23 cellular contexts compared by ENCODE assay signal in genomic region chr5:64691333-64691732, GRCh38. TPM values are rescaled to one million over a fixed set of nuclear protein-coding genes. Genes with fewer than 3 reads are reported as not detected.
DNase-seq lines count a peak whose midpoint lies in the region; ATAC-seq and TF ChIP-seq lines count a peak whose summit lies in the region.
"Had no signal": no experiment of that assay in that cellular context is flagged by ENCODE, and none has a peak within 500 bp of the region (broad histone marks: within the 10 kb centered on the region; RNA-seq: fewer than 3 reads in every experiment).

No MANE protein-coding gene starts in this region.

- H3K4me2 ChIP-seq in GM23338 = peak overlapping the region; percentile 86

- no peaks in the 10 kb centered on the region for H3K9me2 ChIP-seq in GM23338 (ENCODE audit: insufficient read depth)

- H3K9me3 Mint-ChIP-seq in GM23338 (peaks cover 17% of the 10 kb centered on the region), WTC11 (peaks cover 21% of the 10 kb centered on the region)
- H3K9me3 Mint-ChIP-seq in stimulated activated effector memory CD8-positive, alpha-beta T cell treated with anti-CD3 and anti-CD28 coated beads, Interleukin-12 subunit alpha, Interleukin-12 subunit beta, amount 100 ng/mL, for 72 hours = no peaks in the 10 kb centered on the region
- peaks cover 3% of the 10 kb centered on the region for H3K9me3 Mint-ChIP-seq in activated naive CD8-positive, alpha-beta T cell treated with anti-CD3 and anti-CD28 coated beads for 36 hours
- H3K9me3 Mint-ChIP-seq: activated naive CD4-positive, alpha-beta T cell treated with anti-CD3 and anti-CD28 coated beads, Interleukin-2, amount 10 ng/mL, durations not matched to agents 7 days and 5 days; natural killer cell treated with Interleukin-12 subunit alpha and Interleukin-12 subunit beta and Interleukin-15 and Interleukin-18, amount 100 ng/mL, for 72 hours; stimulated activated memory B cell treated with anti-CD40 and anti-IgM and Interleukin-4, amounts not matched to agents 10 μg/mL and 1 μg/mL and 100 μg/mL, for 72 hours had no signal

- H4K20me1 ChIP-seq in GM23338 (replicated peaks; ENCODE audit: insufficient read depth) = no peaks in the 10 kb centered on the region

- H3K27me3 ChIP-seq in GM23338 (ENCODE audit: insufficient read depth) (peaks cover 24% of the 10 kb centered on the region), iPS-15b (ENCODE audit: control insufficient read depth, insufficient read depth, low read length) (peaks cover 42% of the 10 kb centered on the region), neuron (ENCODE audit: insufficient read depth, low read length) (peaks cover 64% of the 10 kb centered on the region)

- H2AFZ ChIP-seq in GM23338 (peak overlapping the region; percentile 96), neuron (ENCODE audit: low read depth, low read length) (peak overlapping the region; percentile 100)

- POLR2A ChIA-PET in WTC11 (lab: Charles Lee) = interaction anchor here (0.7 to 2.3 kb wide), 3 partner anchors 12 to 1809 kb away, joined by 3 to 12 read pairs (median 5); partner anchors contain the start of genes CWC27 and SREK1IP1

- H3K27ac ChIP-seq in GM23338 (ENCODE audit: low read depth) = peak overlapping the region; percentile 75; the same call in 1 of the 2 replicates
- H3K27ac ChIP-seq: coronary artery, tibial artery had no signal

- no peaks in the 10 kb centered on the region for H3K9me3 ChIP-seq in iPS-15b (ENCODE audit: control insufficient read depth, insufficient read depth, low read length)
- H3K9me3 ChIP-seq in neuron (ENCODE audit: low read length) = no peaks in the 10 kb centered on the region

- H3F3A ChIP-seq in GM23338 (replicated peaks; ENCODE audit: low read depth) = no peaks in the 10 kb centered on the region

- H3K4me1 Mint-ChIP-seq in GM23338 (peaks cover 35% of the 10 kb centered on the region), WTC11 (peaks cover 40% of the 10 kb centered on the region)
- peaks cover 9% of the 10 kb centered on the region for H3K4me1 Mint-ChIP-seq in stimulated activated effector memory CD8-positive, alpha-beta T cell treated with anti-CD3 and anti-CD28 coated beads, Interleukin-12 subunit alpha, Interleukin-12 subunit beta, amount 100 ng/mL, for 72 hours
- peaks cover 4% of the 10 kb centered on the region for H3K4me1 Mint-ChIP-seq in activated naive CD8-positive, alpha-beta T cell treated with anti-CD3 and anti-CD28 coated beads for 36 hours

- H3K4me3 Mint-ChIP-seq in GM23338 = peak overlapping the region; percentile 70
- peak overlapping the region; percentile 85 for H3K4me3 Mint-ChIP-seq in WTC11
- no peak overlapping the region for H3K4me3 Mint-ChIP-seq in stimulated activated effector memory CD8-positive, alpha-beta T cell treated with anti-CD3 and anti-CD28 coated beads, Interleukin-12 subunit alpha, Interleukin-12 subunit beta, amount 100 ng/mL, for 72 hours
- H3K4me3 Mint-ChIP-seq in activated naive CD8-positive, alpha-beta T cell treated with anti-CD3 and anti-CD28 coated beads for 36 hours = no peak overlapping the region
- H3K4me3 Mint-ChIP-seq: activated CD8-positive, alpha-beta T cell treated with anti-CD3 and anti-CD28 coated beads for 36 hours; activated naive CD4-positive, alpha-beta T cell treated with anti-CD3 and anti-CD28 coated beads, Interleukin-2, amount 10 ng/mL, durations not matched to agents 7 days and 5 days; activated T-cell treated with anti-CD3 and anti-CD28 coated beads, Interleukin-2, amount 50 U/mL, for 24 hours; immature natural killer cell; natural killer cell treated with Interleukin-12 subunit alpha and Interleukin-12 subunit beta and Interleukin-15 and Interleukin-18, amount 100 ng/mL, for 72 hours had no signal

- CTCF ChIA-PET in WTC11 (lab: Charles Lee) = interaction anchor here (0.7 to 2.7 kb wide), 5 partner anchors 9 to 120 kb away, joined by 3 to 22 read pairs (median 4); no protein-coding TSS in a partner anchor

- no peaks in the 10 kb centered on the region for H3K79me2 ChIP-seq in GM23338 (replicated peaks; ENCODE audit: insufficient read depth)

- H3K9ac ChIP-seq in iPS-15b (ENCODE audit: low read depth, low read length) = no peak overlapping the region

- peaks cover 26% of the 10 kb centered on the region for H3K36me3 Mint-ChIP-seq in GM23338 (ENCODE audit: low read depth)
- H3K36me3 Mint-ChIP-seq in WTC11 = peaks cover 28% of the 10 kb centered on the region
- no peaks in the 10 kb centered on the region for H3K36me3 Mint-ChIP-seq in stimulated activated effector memory CD8-positive, alpha-beta T cell treated with anti-CD3 and anti-CD28 coated beads, Interleukin-12 subunit alpha, Interleukin-12 subunit beta, amount 100 ng/mL, for 72 hours
- no peaks in the 10 kb centered on the region for H3K36me3 Mint-ChIP-seq in activated naive CD8-positive, alpha-beta T cell treated with anti-CD3 and anti-CD28 coated beads for 36 hours
- H3K36me3 Mint-ChIP-seq: activated naive CD4-positive, alpha-beta T cell treated with anti-CD3 and anti-CD28 coated beads, Interleukin-2, amount 10 ng/mL, durations not matched to agents 7 days and 5 days; immature natural killer cell; natural killer cell treated with Interleukin-12 subunit alpha and Interleukin-12 subunit beta and Interleukin-15 and Interleukin-18, amount 100 ng/mL, for 72 hours; stimulated activated memory B cell treated with anti-CD40 and anti-IgM and Interleukin-4, amounts not matched to agents 10 μg/mL and 1 μg/mL and 100 μg/mL, for 72 hours had no signal

- H3K27ac Mint-ChIP-seq in GM23338 = no peak overlapping the region
- H3K27ac Mint-ChIP-seq in WTC11 = peak overlapping the region; percentile 28; the same call in 1 of the 2 replicates
- H3K27ac Mint-ChIP-seq in stimulated activated effector memory CD8-positive, alpha-beta T cell treated with anti-CD3 and anti-CD28 coated beads, Interleukin-12 subunit alpha, Interleukin-12 subunit beta, amount 100 ng/mL, for 72 hours = no peak overlapping the region
- H3K27ac Mint-ChIP-seq in activated naive CD8-positive, alpha-beta T cell treated with anti-CD3 and anti-CD28 coated beads for 36 hours = no peak overlapping the region
- H3K27ac Mint-ChIP-seq: activated CD8-positive, alpha-beta T cell treated with anti-CD3 and anti-CD28 coated beads for 36 hours; activated naive CD4-positive, alpha-beta T cell treated with anti-CD3 and anti-CD28 coated beads, Interleukin-2, amount 10 ng/mL, durations not matched to agents 7 days and 5 days; activated T-cell treated with anti-CD3 and anti-CD28 coated beads, Interleukin-2, amount 50 U/mL, for 24 hours; immature natural killer cell; natural killer cell treated with Interleukin-12 subunit alpha and Interleukin-12 subunit beta and Interleukin-15 and Interleukin-18, amount 100 ng/mL, for 72 hours; stimulated activated memory B cell treated with anti-CD40 and anti-IgM and Interleukin-4, amounts not matched to agents 10 μg/mL and 1 μg/mL and 100 μg/mL, for 72 hours had no signal

- H3K36me3 ChIP-seq in GM23338 (ENCODE audit: insufficient read depth) (no peaks in the 10 kb centered on the region; the same call in 1 of the 2 replicates), iPS-15b (ENCODE audit: control insufficient read depth, insufficient read depth, low read length) (no peaks in the 10 kb centered on the region), neuron (ENCODE audit: insufficient read depth, low read length) (no peaks in the 10 kb centered on the region)
- H3K36me3 ChIP-seq: tibial artery had no signal

- H3K4me3 ChIP-seq in GM23338 (peak overlapping the region; percentile 59), iPS-15b (ENCODE audit: low read depth, low read length) (peak overlapping the region; percentile 67), neuron (ENCODE audit: low read length) (no peak overlapping the region)

- peak; percentile 3; the same call in 2 of the 3 replicates for ATAC-seq in GM23338
- ATAC-seq in WTC11 = peak; percentile 11
- ATAC-seq in stimulated activated effector memory CD8-positive, alpha-beta T cell treated with anti-CD3 and anti-CD28 coated beads, Interleukin-12 subunit alpha, Interleukin-12 subunit beta, amount 100 ng/mL, for 72 hours = no peak
- ATAC-seq in GM21825 (IDR thresholded peaks at IDR 0.05; ENCODE audit: unreplicated experiment) = no peak

- peaks cover 24% of the 10 kb centered on the region for H3K4me1 ChIP-seq in GM23338 (ENCODE audit: insufficient read depth)
- H3K4me1 ChIP-seq in iPS-15b (ENCODE audit: control insufficient read depth, insufficient read depth, low read length) = peaks cover 7% of the 10 kb centered on the region
- peaks cover 10% of the 10 kb centered on the region for H3K4me1 ChIP-seq in neuron (ENCODE audit: insufficient read depth, low read length)

- H3K27me3 Mint-ChIP-seq in GM23338 (ENCODE audit: insufficient read depth, low read depth, poor library complexity) = peaks cover 25% of the 10 kb centered on the region
- H3K27me3 Mint-ChIP-seq in WTC11 (ENCODE audit: low read depth) = peaks cover 15% of the 10 kb centered on the region
- H3K27me3 Mint-ChIP-seq in activated naive CD8-positive, alpha-beta T cell treated with anti-CD3 and anti-CD28 coated beads for 36 hours = peaks cover 46% of the 10 kb centered on the region

- DNase-seq in GM23338 (ENCODE audit: low spot score) = peak; percentile 63
- DNase-seq in WTC11 (ENCODE audit: low spot score) = no peak
- no peak for DNase-seq in stimulated activated effector memory CD8-positive, alpha-beta T cell treated with anti-CD3 and anti-CD28 coated beads, Interleukin-12 subunit alpha, Interleukin-12 subunit beta, amount 100 ng/mL, for 72 hours (ENCODE audit: low spot score in 2 of 2)
- DNase-seq in NCI-H1694 treated with DMSO at 0.1 percent for 48 hours (lab: John Stamatoyannopoulos, UW) = no peak
- DNase-seq in activated naive CD8-positive, alpha-beta T cell treated with anti-CD3 and anti-CD28 coated beads for 36 hours = no peak
- DNase-seq: activated CD4-positive, CD25-positive, alpha-beta regulatory T cell; immature natural killer cell; KBM-7; NCI-H2081 treated with DMSO at 0.1 percent for 48 hours; tibial artery had no signal

- TF ChIP-seq CTCF in GM23338 (conservative IDR thresholded peaks at IDR 0.05; ENCODE audit: low read depth in 2 of 2) (no peak), WTC11 (IDR thresholded peaks at IDR 0.05) (no peak)

TF ChIP-seq in WTC11, 78 proteins besides CTCF, POLR2A, EP300 and RAD21:
- TF ChIP-seq JAZF1 (CRISPR knock-in tag; IDR thresholded peaks at IDR 0.05) (no peak), TCF7 (CRISPR knock-in tag; IDR thresholded peaks at IDR 0.05; ENCODE audit: low read depth) (no peak)

RNA-seq across cellular contexts. Expression of gene SHISAL2B, which starts 1.0 kb away (rescaled TPM):
- total RNA-seq in GM23338 (2014; rRNA removed; shearing (Covaris generic)) = 3.9 and 12.3 TPM in 2 replicates
- 21.1 and 24.4 TPM in 2 replicates for polyA plus RNA-seq in GM23338 (2016; fragmentation: Nextera tagmentation; extraction: Ambion mirVana)
- total RNA-seq in WTC11 (2021) = 11.1 to 15.2 TPM (median 14.8 TPM) in 3 replicates
- total RNA-seq in activated naive CD8-positive, alpha-beta T cell treated with anti-CD3 and anti-CD28 coated beads for 36 hours = not detected
- total RNA-seq: activated CD8-positive, alpha-beta T cell treated with anti-CD3 and anti-CD28 coated beads for 36 hours; Daoy; frontal cortex; natural killer cell treated with Interleukin-12 subunit alpha and Interleukin-12 subunit beta and Interleukin-15 and Interleukin-18, amount 100 ng/mL, for 72 hours; SK-MEL-5; T-helper 2 cell treated with Interferon-gamma antibody and Interleukin-4, amounts not matched to agents 100 ng/mL and 5 ng/mL, for 36 hours had no signal
- polyA plus RNA-seq: immature natural killer cell had no signal

Comparison
In these comparisons a context has a peak if more than half of its experiments do, and no peak if none do; other contexts are left out.
1. ATAC-seq: peak in GM23338 (single experiment) and WTC11 (single experiment); none in stimulated activated effector memory CD8-positive, alpha-beta T cell treated with anti-CD3 and anti-CD28 coated beads, Interleukin-12 subunit alpha, Interleukin-12 subunit beta, amount 100 ng/mL, for 72 hours (single experiment) and GM21825 (single experiment).
2. H3K4me3 Mint-ChIP-seq: peak in GM23338 (single experiment) and WTC11 (single experiment); none in stimulated activated effector memory CD8-positive, alpha-beta T cell treated with anti-CD3 and anti-CD28 coated beads, Interleukin-12 subunit alpha, Interleukin-12 subunit beta, amount 100 ng/mL, for 72 hours (single experiment) and activated naive CD8-positive, alpha-beta T cell treated with anti-CD3 and anti-CD28 coated beads for 36 hours (single experiment).